ENCODE assay signal across 20 cellular contexts in genomic region chrX:30572004-30572403, GRCh38. TPM values are rescaled to one million over a fixed set of nuclear protein-coding genes. Genes with fewer than 3 reads are reported as not detected.
A peak's percentile ranks its signal among the peaks of the same experiment; 100 is the strongest.
DNase-seq lines count a peak whose midpoint lies in the region; ATAC-seq, FAIRE-seq and TF ChIP-seq lines count a peak whose summit lies in the region.
"Had no signal": no experiment of that assay in that cellular context is flagged by ENCODE, and none has a peak within 500 bp of the region (broad histone marks: within the 10 kb centered on the region; RNA-seq: fewer than 3 reads in every experiment).

No MANE protein-coding gene starts in this region.

- peak; percentile 67 for FAIRE-seq in pancreas (lab: Jason Lieb, UNC)
- FAIRE-seq: endothelial cell of umbilical vein, G401.6, HTR-8/SVneo had no signal

- H3K36me3 Mint-ChIP-seq in activated CD4-positive, alpha-beta T cell treated with anti-CD3 and anti-CD28 coated beads, Interleukin-2, amount 10 ng/mL, durations not matched to agents 7 days and 5 days (ENCODE audit: low read depth) = peaks cover 19% of the 10 kb centered on the region

- CTCF ChIA-PET in activated CD4-positive, alpha-beta T cell treated with anti-CD3 and anti-CD28 coated beads, Interleukin-2, amount 10 ng/mL, durations not matched to agents 7 days and 5 days (lab: Charles Lee) = no interaction called here

- H3K27me3 ChIP-seq in KMS-11 (ENCODE audit: insufficient read depth, low read depth) = no peaks in the 10 kb centered on the region
- no peaks in the 10 kb centered on the region for H3K27me3 ChIP-seq in pancreas
- H3K27me3 ChIP-seq: SJSA1 had no signal

- 0 out of 2 replicates have a peak overlapping the region, but pooled peaks have one; percentile 18 for H3K27ac ChIP-seq in KMS-11
- H3K27ac ChIP-seq in pancreas = peak overlapping the region in 1 of 4 donors; percentile 25
- H3K27ac ChIP-seq: SJSA1 had no signal

- TF ChIP-seq CTCF in KMS-11 (conservative IDR thresholded peaks at IDR 0.05; ENCODE audit: low read depth, low read length) (no peak), pancreas (IDR thresholded peaks at IDR 0.05) (no peak)

- no peak overlapping the region for H3K9ac ChIP-seq in KMS-11

- H2AFZ ChIP-seq in KMS-11 (ENCODE audit: low read depth) = no peak overlapping the region

- H3K9me3 Mint-ChIP-seq in activated CD4-positive, alpha-beta T cell treated with anti-CD3 and anti-CD28 coated beads, Interleukin-2, amount 10 ng/mL, durations not matched to agents 7 days and 5 days = no peaks in the 10 kb centered on the region
- H3K9me3 Mint-ChIP-seq: activated naive CD4-positive, alpha-beta T cell treated with anti-CD3 and anti-CD28 coated beads, Interleukin-2, amount 10 ng/mL, durations not matched to agents 7 days and 5 days; neural crest cell had no signal

- no peaks in the 10 kb centered on the region for H3K27me3 Mint-ChIP-seq in activated CD4-positive, alpha-beta T cell treated with anti-CD3 and anti-CD28 coated beads, Interleukin-2, amount 10 ng/mL, durations not matched to agents 7 days and 5 days
- H3K27me3 Mint-ChIP-seq: activated naive CD4-positive, alpha-beta T cell treated with anti-CD3 and anti-CD28 coated beads, Interleukin-2, amount 10 ng/mL, durations not matched to agents 7 days and 5 days had no signal

- POLR2A ChIA-PET in activated CD4-positive, alpha-beta T cell treated with anti-CD3 and anti-CD28 coated beads, Interleukin-2, amount 10 ng/mL, durations not matched to agents 7 days and 5 days (lab: Charles Lee) = interaction anchor here (0.6 kb wide), 2 partner anchors 272 to 310 kb away, joined by 3 to 11 read pairs; no protein-coding TSS in a partner anchor

- H3K4me2 ChIP-seq in KMS-11 = peak overlapping the region; percentile 88; the same call in 1 of the 2 replicates

- H3K36me3 ChIP-seq in KMS-11 (ENCODE audit: insufficient read depth) (no peaks in the 10 kb centered on the region), pancreas (no peaks in the 10 kb centered on the region)
- H3K36me3 ChIP-seq: SJSA1 had no signal

- H3K27ac Mint-ChIP-seq in activated CD4-positive, alpha-beta T cell treated with anti-CD3 and anti-CD28 coated beads, Interleukin-2, amount 10 ng/mL, durations not matched to agents 7 days and 5 days = no peak overlapping the region
- H3K27ac Mint-ChIP-seq: activated naive CD4-positive, alpha-beta T cell treated with anti-CD3 and anti-CD28 coated beads, Interleukin-2, amount 10 ng/mL, durations not matched to agents 7 days and 5 days had no signal

- H3K79me2 ChIP-seq in KMS-11 (ENCODE audit: insufficient read depth, low read depth) = peaks cover 66% of the 10 kb centered on the region

- WGBS in pancreas, 2 donors = 9 to 21% methylated on average over 1 of the region's 1 CpG

- no peak overlapping the region for H3K4me3 Mint-ChIP-seq in activated CD4-positive, alpha-beta T cell treated with anti-CD3 and anti-CD28 coated beads, Interleukin-2, amount 10 ng/mL, durations not matched to agents 7 days and 5 days
- H3K4me3 Mint-ChIP-seq: activated naive CD4-positive, alpha-beta T cell treated with anti-CD3 and anti-CD28 coated beads, Interleukin-2, amount 10 ng/mL, durations not matched to agents 7 days and 5 days; neural crest cell had no signal

- DNase-seq in pancreas = no peak
- DNase-seq in amniotic stem cell (lab: John Stamatoyannopoulos, UW) = no peak
- no peak for DNase-seq in NCI-H2196 treated with DMSO at 0.1 percent for 48 hours (lab: John Stamatoyannopoulos, UW; ENCODE audit: unreplicated experiment)
- DNase-seq in activated CD4-positive, alpha-beta T cell treated with anti-CD3 and anti-CD28 coated beads, Interleukin-2, amount 10 ng/mL, durations not matched to agents 7 days and 5 days = no peak
- no peak for DNase-seq in Right ventricle myocardium inferior (ENCODE audit: missing footprints)
- DNase-seq: activated CD8-positive, alpha-beta memory T cell treated with anti-CD3 and anti-CD28 coated beads for 24 hours; activated naive CD4-positive, alpha-beta T cell treated with anti-CD3 and anti-CD28 coated beads, Interleukin-2, amount 10 ng/mL, durations not matched to agents 7 days and 5 days; central memory CD4-positive, alpha-beta T cell; NCI-H1092; NCI-H510A; substantia nigra had no signal

- H3K4me1 Mint-ChIP-seq in activated CD4-positive, alpha-beta T cell treated with anti-CD3 and anti-CD28 coated beads, Interleukin-2, amount 10 ng/mL, durations not matched to agents 7 days and 5 days = peaks cover 42% of the 10 kb centered on the region
- H3K4me1 Mint-ChIP-seq: neural crest cell had no signal

- no peaks in the 10 kb centered on the region for H4K20me1 ChIP-seq in KMS-11 (ENCODE audit: insufficient read depth)

- no peaks in the 10 kb centered on the region for H3K9me3 ChIP-seq in pancreas
- H3K9me3 ChIP-seq: SJSA1 had no signal

- intact Hi-C loops in pancreas (cut with DNase I) (loop anchor here in 1 of 3 donors (5.0 kb wide), 1 partner anchor 140 kb away; no protein-coding TSS in a partner anchor), Right ventricle myocardium inferior (cut with DNase I) (loop anchor here (5.0 kb wide), 2 partner anchors 100 to 135 kb away; no protein-coding TSS in a partner anchor)

- ATAC-seq in GM18907 (IDR thresholded peaks at IDR 0.05; ENCODE audit: unreplicated experiment) = peak; percentile 53
- peak; percentile 30 for ATAC-seq in GM21825 (IDR thresholded peaks at IDR 0.05; ENCODE audit: unreplicated experiment)
- ATAC-seq in pancreas = peak in 3 of 4 donors; percentile 36 to 67 (median 59)
- ATAC-seq in Right ventricle myocardium inferior = no peak

- H3K4me3 ChIP-seq in KMS-11 (IDR thresholded peaks at IDR 0.05; ENCODE audit: insufficient read depth, low read depth, low read length) (no peak overlapping the region), pancreas (no peak overlapping the region)
- H3K4me3 ChIP-seq: SJSA1 had no signal

- peaks cover 49% of the 10 kb centered on the region for H3K4me1 ChIP-seq in KMS-11 (ENCODE audit: low read depth, poor library complexity, severe bottlenecking)
- H3K4me1 ChIP-seq in pancreas = peaks cover 0 to 15% (median 5%) of the 10 kb centered on the region in 3 donors

RNA-seq across cellular contexts. Expression of gene TASL, which starts 5.6 kb away (rescaled TPM):
- total RNA-seq in pancreas = 1 to 10 TPM in 2 of 6 donors, under 1 TPM in 3, not detected in 1; 0.09 to 3.0 (median 0.35) TPM
- under 1 TPM; 0.09 to 0.27 TPM for polyA plus RNA-seq in pancreas
- 1 to 10 TPM; 5.9 to 6.2 TPM for total RNA-seq in activated CD4-positive, alpha-beta T cell treated with anti-CD3 and anti-CD28 coated beads, Interleukin-2, amount 10 ng/mL, durations not matched to agents 7 days and 5 days
- 0.68 TPM for total RNA-seq in Right ventricle myocardium inferior
- total RNA-seq: endothelial cell of umbilical vein, kidney epithelial cell, neural crest cell, SJSA1 had no signal
- polyA plus RNA-seq: endothelial cell of umbilical vein had no signal
